ENCODE assay signal across 13 cellular contexts in the genomic region with DNA sequence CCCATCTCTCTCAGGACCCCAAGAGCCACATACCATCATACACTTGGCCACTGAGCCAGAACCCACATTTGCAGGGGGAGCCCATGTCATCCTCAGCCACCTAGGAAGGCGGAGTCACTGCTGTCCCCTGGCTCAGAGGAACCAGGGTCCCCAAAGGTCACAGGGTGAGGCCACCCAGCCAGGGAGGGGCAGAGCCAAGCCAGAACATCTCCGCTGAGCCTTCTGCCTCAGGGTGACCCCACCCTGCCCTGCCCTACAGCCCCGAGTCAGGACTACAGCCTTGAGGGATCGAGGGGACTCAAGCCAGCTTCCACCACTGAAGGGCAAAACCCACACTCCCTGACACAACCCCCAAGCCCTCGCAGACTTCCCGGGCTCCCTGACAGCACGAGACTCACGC. TPM values are rescaled to one million over a fixed set of nuclear protein-coding genes. Genes with fewer than 3 reads are reported as not detected.
A peak's percentile ranks its signal among the peaks of the same experiment; 100 is the strongest.
DNase-seq lines count a peak whose midpoint lies in the region; ATAC-seq and TF ChIP-seq lines count a peak whose summit lies in the region.
"Had no signal": no experiment of that assay in that cellular context is flagged by ENCODE, and none has a peak within 500 bp of the region (broad histone marks: within the 10 kb centered on the region; RNA-seq: fewer than 3 reads in every experiment).

No MANE protein-coding gene starts in this region.

- H3K36me3 Mint-ChIP-seq in HFFc6 (ENCODE audit: low read depth) (peaks cover 11% of the 10 kb centered on the region; the same call in 1 of the 2 replicates), activated B cell treated with CpG ODN at 0.5 μM for 24 hours (ENCODE audit: low read depth) (peaks cover 5% of the 10 kb centered on the region)
- H3K36me3 Mint-ChIP-seq: activated naive CD8-positive, alpha-beta T cell had no signal

- H3K36me3 ChIP-seq in gastroesophageal sphincter (peaks cover 0 to 10% of the 10 kb centered on the region in 2 donors), subcutaneous abdominal adipose tissue (ENCODE audit: control insufficient read depth in 5 of 5, insufficient read depth in 5 of 5, low read length in 5 of 5) (peaks cover 0 to 23% (median 15%) of the 10 kb centered on the region in 5 donors)
- H3K36me3 ChIP-seq: right atrium auricular region, SJCRH30 had no signal

- H3K9me3 ChIP-seq in gastroesophageal sphincter (no peaks in the 10 kb centered on the region), subcutaneous abdominal adipose tissue (ENCODE audit: control insufficient read depth in 5 of 5, low read length in 5 of 5) (no peaks in the 10 kb centered on the region)
- H3K9me3 ChIP-seq: mucosa of descending colon, right atrium auricular region, SJCRH30 had no signal

- DNase-seq in HFFc6 (no peak), activated B cell treated with CpG ODN at 0.5 μM for 24 hours (no peak), NCI-H146 treated with DMSO at 0.1 percent for 48 hours (lab: John Stamatoyannopoulos, UW; ENCODE audit: unreplicated experiment) (no peak), G401 (ENCODE audit: low spot score) (no peak), T-helper 9 cell (no peak)
- DNase-seq: activated CD4-positive, alpha-beta T cell treated with anti-CD3 and anti-CD28 coated beads, Interleukin-2, amount 50 U/mL, for 1 hour; MM.1S; mucosa of descending colon had no signal

- intact Hi-C loops in activated B cell treated with CpG ODN at 0.5 μM for 24 hours (cut with micrococcal nuclease), result loop anchor here (2.0 kb wide), 1 partner anchor 13 kb away; no protein-coding TSS in a partner anchor

- H3K27me3 Mint-ChIP-seq in HFFc6 (ENCODE audit: insufficient read depth) (peaks cover 2% of the 10 kb centered on the region), activated B cell treated with CpG ODN at 0.5 μM for 24 hours (no peaks in the 10 kb centered on the region)
- H3K27me3 Mint-ChIP-seq: activated naive CD8-positive, alpha-beta T cell had no signal

- H3K9ac ChIP-seq in subcutaneous abdominal adipose tissue (ENCODE audit: low read length in 5 of 5), result peak overlapping the region in 4 of 5 donors; percentile 6 to 53 (median 46)

- H3K27me3 ChIP-seq in gastroesophageal sphincter (no peaks in the 10 kb centered on the region), subcutaneous abdominal adipose tissue (ENCODE audit: control insufficient read depth in 5 of 5, insufficient read depth in 4 of 5, low read length in 5 of 5) (no peaks in the 10 kb centered on the region)
- H3K27me3 ChIP-seq: right atrium auricular region, SJCRH30 had no signal

- no CpG with 5 or more reads among the region's 8 CpGs for WGBS in gastroesophageal sphincter (ENCODE audit: low coverage in 1 of 2), 2 donors

- CTCF ChIA-PET in activated B cell treated with CpG ODN at 0.5 μM for 24 hours (lab: Charles Lee), result interaction anchor here (0.5 to 2.4 kb wide), 3 partner anchors 25 to 91 kb away, joined by 3 to 11 read pairs (median 4); no protein-coding TSS in a partner anchor

- peaks cover 14 to 100% (median 75%) of the 10 kb centered on the region in 3 donors for H3K4me1 ChIP-seq in gastroesophageal sphincter
- H3K4me1 ChIP-seq in subcutaneous abdominal adipose tissue (ENCODE audit: control insufficient read depth in 5 of 5, insufficient read depth in 5 of 5, low read length in 5 of 5), result peaks cover 15 to 90% (median 69%) of the 10 kb centered on the region in 5 donors

- H3K9me3 Mint-ChIP-seq in HFFc6 (no peaks in the 10 kb centered on the region), activated B cell treated with CpG ODN at 0.5 μM for 24 hours (no peaks in the 10 kb centered on the region)

- H3K4me3 ChIP-seq in gastroesophageal sphincter (peak overlapping the region in 1 of 2 donors; percentile 34), subcutaneous abdominal adipose tissue (ENCODE audit: low read depth in 1 of 5, low read length in 5 of 5) (peak overlapping the region in 1 of 5 donors; percentile 36)
- H3K4me3 ChIP-seq: mucosa of descending colon, right atrium auricular region had no signal

- no peak for TF ChIP-seq EP300 in gastroesophageal sphincter (IDR thresholded peaks at IDR 0.05)

- POLR2A ChIA-PET in activated B cell treated with CpG ODN at 0.5 μM for 24 hours (lab: Charles Lee), result interaction anchor here (0.9 to 1.3 kb wide), 5 partner anchors 13 to 90 kb away, joined by 4 to 7 read pairs (median 6); a partner anchor contains a TSS

- no peak overlapping the region for H3K4me3 Mint-ChIP-seq in HFFc6
- peak overlapping the region; percentile 68 for H3K4me3 Mint-ChIP-seq in activated B cell treated with CpG ODN at 0.5 μM for 24 hours
- H3K4me3 Mint-ChIP-seq: activated naive CD8-positive, alpha-beta T cell had no signal

- H3K27ac ChIP-seq in gastroesophageal sphincter, result peak overlapping the region; percentile 44 to 98 (median 92)
- peak overlapping the region; percentile 77 for H3K27ac ChIP-seq in subcutaneous abdominal adipose tissue (ENCODE audit: low read depth, low read length)

- H3K27ac Mint-ChIP-seq in HFFc6, result peak overlapping the region; percentile 53; the same call in 1 of the 2 replicates
- H3K27ac Mint-ChIP-seq in activated B cell treated with CpG ODN at 0.5 μM for 24 hours, result peak overlapping the region; percentile 73

- in situ Hi-C loops in G401 (cut with HindIII; ENCODE audit: low sequenced_read_pairs), result no loop called here

- ATAC-seq in activated B cell treated with CpG ODN at 0.5 μM for 24 hours (ENCODE audit: low read depth) (no peak), gastroesophageal sphincter (no peak)
- ATAC-seq: mucosa of descending colon had no signal

- TF ChIP-seq CTCF in HFFc6 (IDR thresholded peaks at IDR 0.05) (no peak), activated B cell treated with CpG ODN at 0.5 μM for 24 hours (IDR thresholded peaks at IDR 0.05) (no peak), gastroesophageal sphincter (IDR thresholded peaks at IDR 0.05) (no peak)

- H3K4me1 Mint-ChIP-seq in HFFc6 (ENCODE audit: low read depth) (peaks cover 57% of the 10 kb centered on the region), activated B cell treated with CpG ODN at 0.5 μM for 24 hours (peaks cover 57% of the 10 kb centered on the region)

- TF ChIP-seq POLR2A in gastroesophageal sphincter (IDR thresholded peaks at IDR 0.05), result no peak

RNA-seq across cellular contexts. Expression of a gene that starts 17.5 kb away (rescaled TPM):
- total RNA-seq in HFFc6 (2021; fragmentation: NEBNext Ultra II Directional; extraction: Animal tissue kit (Norgen Biotek cat#: 25700)), result 100 to 1,000 TPM; 238 to 293 (median 264) TPM
- total RNA-seq in activated B cell treated with CpG ODN at 0.5 μM for 24 hours (75.2 and 85.9 TPM in 2 replicates), gastroesophageal sphincter (100 to 1,000 TPM; 105 to 248 (median 172) TPM)
- 69.8 and 75.6 TPM in 2 replicates for total RNA-seq in G401 (2014; rRNA removed; shearing (Covaris generic))

RNA-seq across cellular contexts. Expression of a gene that starts 36.0 kb away (rescaled TPM):
- 10 to 100 TPM; 13.3 to 28.2 (median 22.2) TPM for total RNA-seq in HFFc6 (2021; fragmentation: NEBNext Ultra II Directional; extraction: Animal tissue kit (Norgen Biotek cat#: 25700))
- 4.3 and 5.5 TPM in 2 replicates for total RNA-seq in activated B cell treated with CpG ODN at 0.5 μM for 24 hours
- 1 to 10 TPM in 1 of 4 donors, under 1 TPM in 1, not detected in 2; 0.92 to 2.0 TPM for total RNA-seq in gastroesophageal sphincter
- 32.8 and 36.6 TPM in 2 replicates for total RNA-seq in G401 (2014; rRNA removed; shearing (Covaris generic))

RNA-seq across cellular contexts. Expression of a gene that starts 44.2 kb away (rescaled TPM):
- total RNA-seq in HFFc6 (2021; fragmentation: NEBNext Ultra II Directional; extraction: Animal tissue kit (Norgen Biotek cat#: 25700)), result 100 to 1,000 TPM; 123 to 163 (median 130) TPM
- total RNA-seq in activated B cell treated with CpG ODN at 0.5 μM for 24 hours (198 and 209 TPM in 2 replicates), gastroesophageal sphincter (100 to 1,000 TPM in 2 of 4 donors, 10 to 100 TPM in 2; 64.9 to 103 (median 92.9) TPM)
- 266 and 349 TPM in 2 replicates for total RNA-seq in G401 (2014; rRNA removed; shearing (Covaris generic))
